Comparison of ENCODE assay signal across 16 cellular contexts in genomic region chr2:63789318-63790051, GRCh38.
DNase-seq lines count a peak whose midpoint lies in the region; ATAC-seq and TF ChIP-seq lines count a peak whose summit lies in the region.
"Had no signal": no experiment of that assay in that cellular context is flagged by ENCODE, and none has a peak within 500 bp of the region (broad histone marks: within the 10 kb centered on the region; RNA-seq: fewer than 3 reads in every experiment).

No MANE protein-coding gene starts in this region.

- H3K27ac ChIP-seq in SK-N-MC (peak overlapping the region; percentile 96), skin epidermis (peak overlapping the region in 11 of 21 experiments; percentile 18 to 76 (median 46))
- H3K27ac ChIP-seq: BLaER1, Peyer's patch had no signal

- H3K36me3 ChIP-seq in SK-N-MC (ENCODE audit: insufficient read depth, low read length): no peaks in the 10 kb centered on the region
- H3K36me3 ChIP-seq: BLaER1, Peyer's patch had no signal

- TF ChIP-seq CTCF in fibroblast of mammary gland (conservative IDR thresholded peaks at IDR 0.05; ENCODE audit: control insufficient read depth, insufficient read depth, low read depth, low read length): no peak

- H3K9me3 ChIP-seq in SK-N-MC (ENCODE audit: low read depth, low read length): no peaks in the 10 kb centered on the region
- H3K9me3 ChIP-seq: BLaER1, Peyer's patch had no signal

- DNase-seq in ELR (ENCODE audit: low read depth) (peak; percentile 61), SK-N-MC (ENCODE audit: low read depth, low spot score) (peak; percentile 86), fibroblast of mammary gland (ENCODE audit: low read depth) (peak; percentile 86), DMS53 (lab: John Stamatoyannopoulos, UW) (no peak), amygdala (lab: John Stamatoyannopoulos, UW) (no peak), HUDEP-2 (lab: John Stamatoyannopoulos, UW; ENCODE audit: unreplicated experiment in 76 of 76) (no peak)
- DNase-seq: activated CD4-positive, alpha-beta memory T cell treated with anti-CD3 and anti-CD28 coated beads for 36 hours; glutamatergic neuron; mesendoderm; NCI-H2081; NCI-H526 treated with DMSO at 0.1 percent for 48 hours; Peyer's patch; stimulated activated CD4-positive, alpha-beta T cell treated with anti-CD3 and anti-CD28 coated beads, Interleukin-2, amount 100 ng/mL, for 24 hours had no signal

- ATAC-seq in GM18867 (IDR thresholded peaks at IDR 0.05; ENCODE audit: unreplicated experiment): no peak

- peak overlapping the region; percentile 82 for H3K4me3 ChIP-seq in SK-N-MC
- H3K4me3 ChIP-seq in fibroblast of mammary gland (ENCODE audit: control insufficient read depth, low read depth, low read length): no peak overlapping the region
- H3K4me3 ChIP-seq in skin epidermis: no peak overlapping the region
- H3K4me3 ChIP-seq: BLaER1, Peyer's patch had no signal

- H3K9ac ChIP-seq in SK-N-MC (ENCODE audit: insufficient read length): peak overlapping the region; percentile 68
- H3K9ac ChIP-seq: BLaER1 had no signal

Comparison
In these comparisons a context has a peak if more than half of its experiments do, and no peak if none do; other contexts are left out.
1. DNase-seq: peak in ELR (single experiment), SK-N-MC (single experiment) and fibroblast of mammary gland (single experiment); none in DMS53 (single experiment), amygdala (0 of 56) and HUDEP-2 (0 of 76).